24 cellular contexts compared by ENCODE assay signal in genomic region chr3:51862886-51863285, GRCh38. TPM values are rescaled to one million over a fixed set of nuclear protein-coding genes. Genes with fewer than 3 reads are reported as not detected.
"Had no signal": no experiment of that assay in that cellular context is flagged by ENCODE, and none has a peak within 500 bp of the region (broad histone marks: within the 10 kb centered on the region; RNA-seq: fewer than 3 reads in every experiment).

No MANE protein-coding gene starts in this region.

- ATAC-seq: K562, Panc1 had no signal

- H3K9ac ChIP-seq: KMS-11, SK-N-SH had no signal

- DNase-seq: Kasumi-1, MM.1S, NCI-H1092 treated with DMSO at 0.1 percent for 48 hours, NCI-H1436, NCI-H187, NCI-H2029, NCI-H2081 treated with DMSO at 0.1 percent for 48 hours, NCI-H2171, NCI-H226, NCI-H446, NCI-H510A, NCI-H524 treated with DMSO at 0.1 percent for 48 hours, NCI-H69, NCI-H774, SHP77, SK-N-SH, SW 1271 had no signal

- H3K4me3 ChIP-seq: K562 had no signal

- H3K9me3 ChIP-seq: SK-N-SH had no signal

- H3K27ac ChIP-seq: KMS-11, RWPE1 had no signal

RNA-seq across cellular contexts. Expression of gene IQCF2, which starts 1.5 kb away (rescaled TPM):
- total RNA-seq: HT1080, K562, M059J, SK-MEL-5 had no signal

RNA-seq across cellular contexts. Expression of gene IQCF5, which starts 12.5 kb away (rescaled TPM):
- total RNA-seq: HT1080, K562, M059J, SK-MEL-5 had no signal

RNA-seq across cellular contexts. Expression of gene IQCF1, which starts 40.3 kb away (rescaled TPM):
- total RNA-seq: K562, M059J, SK-MEL-5 had no signal
